In the genomic region with DNA sequence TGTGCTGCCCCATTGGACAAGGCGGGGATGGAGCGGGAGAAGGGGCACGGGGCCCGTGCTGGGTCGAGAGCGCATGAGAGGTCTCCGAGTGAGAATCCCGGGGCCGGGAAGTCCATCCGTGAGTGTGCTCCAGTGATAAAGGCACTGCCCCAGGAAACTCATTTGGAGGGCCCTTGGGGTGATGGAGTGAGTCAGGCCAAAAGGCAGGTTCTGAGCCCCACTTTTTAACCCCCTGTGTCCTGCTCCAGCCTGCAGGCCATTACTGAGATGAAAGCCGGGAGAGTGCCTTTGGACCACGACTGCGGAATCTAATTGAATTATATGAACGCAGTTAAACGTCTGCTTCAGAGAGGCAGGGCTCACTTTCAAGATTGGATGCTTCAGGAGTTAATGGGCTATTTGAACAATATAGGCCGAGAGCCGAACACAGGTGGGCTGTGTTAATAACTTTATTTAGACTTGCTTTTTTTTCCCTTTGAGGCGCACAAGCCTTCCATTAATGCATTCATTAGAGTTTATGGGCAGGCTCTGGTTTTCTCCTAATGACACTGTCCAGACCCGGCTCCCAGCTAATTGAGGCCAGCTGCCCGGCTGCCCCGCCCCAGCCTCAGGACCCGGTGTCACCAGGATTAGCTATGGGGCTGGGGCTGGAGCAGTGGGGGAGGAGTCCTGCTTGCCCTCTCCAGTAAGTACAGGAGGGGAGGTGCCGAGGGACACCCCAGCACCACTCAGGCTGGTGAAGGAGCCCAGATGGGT, we compare ENCODE assay signal across 15 cellular contexts.
DNase-seq lines count a peak whose midpoint lies in the region; ATAC-seq, FAIRE-seq and TF ChIP-seq lines count a peak whose summit lies in the region.
"Had no signal": no experiment of that assay in that cellular context is flagged by ENCODE, and none has a peak within 500 bp of the region (broad histone marks: within the 10 kb centered on the region; RNA-seq: fewer than 3 reads in every experiment).

No MANE protein-coding gene starts in this region.

- peak; percentile 51 for DNase-seq in NCI-H1417 treated with DMSO at 0.1 percent for 48 hours (lab: John Stamatoyannopoulos, UW)
- no peak for DNase-seq in H1 (ENCODE audit: low read depth in 1 of 2, low spot score in 2 of 2)
- DNase-seq in mesendoderm = peak; percentile 40
- DNase-seq in upper lobe of left lung = no peak
- DNase-seq in COLO668 (lab: John Stamatoyannopoulos, UW; ENCODE audit: unreplicated experiment) = no peak
- DNase-seq in GM20000 (ENCODE audit: low spot score) = no peak
- DNase-seq: activated CD8-positive, alpha-beta memory T cell treated with anti-CD3 and anti-CD28 coated beads, Interleukin-2, amount 50 U/mL, for 4 hours; activated naive CD4-positive, alpha-beta T cell treated with anti-CD3 and anti-CD28 coated beads, Interleukin-2, amount 10 ng/mL, durations not matched to agents 7 days and 5 days; midbrain; NCI-H2029 treated with DMSO at 0.1 percent for 48 hours; stimulated activated CD4-positive, alpha-beta T cell treated with anti-CD3 and anti-CD28 coated beads, Interleukin-12 subunit alpha, Interleukin-12 subunit beta, amount 100 ng/mL, for 4 hours had no signal

- POLR2A ChIA-PET in H1 (lab: Charles Lee; ENCODE audit: partially characterized antibody) = interaction anchor here (1.2 to 1.9 kb wide), 2 partner anchors 9 to 20 kb away, joined by 3 to 6 read pairs; no protein-coding TSS in a partner anchor

- peaks cover 5% of the 10 kb centered on the region; the same call in 1 of the 2 replicates for H3K23me2 ChIP-seq in H1 (ENCODE audit: low read depth, low read length)

- no peak overlapping the region for H3K14ac ChIP-seq in H1 (ENCODE audit: insufficient read length)

- no peaks in the 10 kb centered on the region for H3K79me2 ChIP-seq in H1 (ENCODE audit: control insufficient read depth in 1 of 2, insufficient read depth in 2 of 2, low read length in 2 of 2)
- H3K79me2 ChIP-seq in mesendoderm (ENCODE audit: control insufficient read depth, insufficient read depth, low read length) = no peaks in the 10 kb centered on the region

- H4K8ac ChIP-seq in H1 (ENCODE audit: extremely low read depth, insufficient read depth, low read length) (no peak overlapping the region; the same call in 1 of the 2 replicates), mesendoderm (ENCODE audit: low read depth, low read length) (no peak overlapping the region)

- no peak for ATAC-seq in HG03432 (IDR thresholded peaks at IDR 0.05; ENCODE audit: unreplicated experiment)
- ATAC-seq in upper lobe of left lung (ENCODE audit: low FRiP score in 2 of 2) = no peak

- no peak for TF ChIP-seq EP300 in H1 (IDR thresholded peaks at IDR 0.05; ENCODE audit: borderline replicate concordance in 1 of 2, low read depth in 2 of 2, low read length in 2 of 2)
- TF ChIP-seq EP300 in upper lobe of left lung (IDR thresholded peaks at IDR 0.05) = no peak

- TF ChIP-seq POLR2A in H1 (IDR thresholded peaks at IDR 0.05; ENCODE audit: control extremely low read depth in 1 of 2, low read depth in 2 of 2, low read length in 2 of 2) (no peak), upper lobe of left lung (IDR thresholded peaks at IDR 0.05) (no peak)

- H4K20me1 ChIP-seq in BLaER1 treated with 17β-estradiol and CSF1 and Interleukin-3, amounts not matched to agents 10 nM and 100 nM = no peaks in the 10 kb centered on the region
- no peaks in the 10 kb centered on the region for H4K20me1 ChIP-seq in H1 (replicated peaks in 1 of 2; ENCODE audit: control insufficient read depth in 1 of 2, insufficient read depth in 2 of 2, low read length in 2 of 2)

- H3K9ac ChIP-seq in BLaER1 treated with 17β-estradiol and CSF1 and Interleukin-3, amounts not matched to agents 10 nM and 100 nM = peak overlapping the region in 1 of 11 experiments; percentile 31; a peak in 1 of 22 replicates
- H3K9ac ChIP-seq in H1 (replicated peaks in 1 of 4; ENCODE audit: extremely low read depth in 1 of 4, low read depth in 3 of 4, low read length in 3 of 4) = no peak overlapping the region
- no peak overlapping the region for H3K9ac ChIP-seq in mesendoderm (ENCODE audit: low read length)

- H3K4me1 ChIP-seq in BLaER1 treated with 17β-estradiol and CSF1 and Interleukin-3, amounts not matched to agents 10 nM and 100 nM = peaks cover 0 to 49% (median 10%) of the 10 kb centered on the region in 10 experiments; a peak in 13 of 20 replicates
- H3K4me1 ChIP-seq in H1 (replicated peaks in 1 of 4; ENCODE audit: control insufficient read depth in 3 of 4, insufficient read depth in 4 of 4, low read length in 3 of 4) (peaks cover 9 to 34% (median 15%) of the 10 kb centered on the region in 4 experiments), mesendoderm (ENCODE audit: control insufficient read depth, low read depth, low read length) (peaks cover 1% of the 10 kb centered on the region), upper lobe of left lung (peaks cover 0 to 12% (median 9%) of the 10 kb centered on the region in 4 donors)

- no peak for TF ChIP-seq RAD21 in H1 (IDR thresholded peaks at IDR 0.05 in 1 of 2, conservative IDR thresholded peaks at IDR 0.05 in 1 of 2; ENCODE audit: low read depth in 2 of 2, low read length in 2 of 2)

- H3K27me3 ChIP-seq in BLaER1 treated with 17β-estradiol and CSF1 and Interleukin-3, amounts not matched to agents 10 nM and 100 nM = peaks cover 0 to 7% (median 0%) of the 10 kb centered on the region in 11 experiments; a peak in 1 of 22 replicates
- peaks cover 0 to 8% (median 5%) of the 10 kb centered on the region in 4 experiments; a peak in 5 of 7 replicates for H3K27me3 ChIP-seq in H1 (replicated peaks in 1 of 4; ENCODE audit: control insufficient read depth in 3 of 4, extremely low read depth in 1 of 4, insufficient read depth in 3 of 4, low read length in 3 of 4)
- H3K27me3 ChIP-seq in mesendoderm (ENCODE audit: insufficient read depth, low read length, poor library complexity) = no peaks in the 10 kb centered on the region
- H3K27me3 ChIP-seq in upper lobe of left lung = no peaks in the 10 kb centered on the region
- H3K27me3 ChIP-seq: ovary had no signal

- H3K36me3 ChIP-seq in BLaER1 treated with 17β-estradiol and CSF1 and Interleukin-3, amounts not matched to agents 10 nM and 100 nM = no peaks in the 10 kb centered on the region
- H3K36me3 ChIP-seq in H1 (ENCODE audit: control insufficient read depth in 2 of 4, insufficient read depth in 4 of 4, low read length in 3 of 4) (no peaks in the 10 kb centered on the region), mesendoderm (ENCODE audit: control insufficient read depth, insufficient read depth, low read length) (no peaks in the 10 kb centered on the region), upper lobe of left lung (no peaks in the 10 kb centered on the region)
- H3K36me3 ChIP-seq: ovary had no signal

- peak overlapping the region; percentile 88 for H4K91ac ChIP-seq in H1 (replicated peaks; ENCODE audit: insufficient read length, low read length)

- H2BK5ac ChIP-seq in H1 (ENCODE audit: low read depth, low read length) (peak overlapping the region; percentile 98), mesendoderm (ENCODE audit: low read length) (no peak overlapping the region)

- H2BK20ac ChIP-seq in H1 (ENCODE audit: low read length) = peak overlapping the region; percentile 92

- H3K23ac ChIP-seq in H1 (ENCODE audit: insufficient read length) (no peak overlapping the region), mesendoderm (ENCODE audit: low read length) (no peak overlapping the region)

- FAIRE-seq in H1 (lab: Jason Lieb, UNC) = no peak

- H2AFZ ChIP-seq in H1 (ENCODE audit: low read length) = no peak overlapping the region

- H2BK120ac ChIP-seq in H1 (replicated peaks; ENCODE audit: low read depth, low read length) (peak overlapping the region; percentile 93), mesendoderm (ENCODE audit: low read depth, low read length) (no peak overlapping the region)

- H3K18ac ChIP-seq in H1 (ENCODE audit: extremely low read depth, low read length) = peak overlapping the region; percentile 92
- no peak overlapping the region for H3K18ac ChIP-seq in mesendoderm (ENCODE audit: low read length)

- no peaks in the 10 kb centered on the region for H3K9me3 ChIP-seq in BLaER1 treated with 17β-estradiol and CSF1 and Interleukin-3, amounts not matched to agents 10 nM and 100 nM (replicated peaks in 1 of 11)
- H3K9me3 ChIP-seq in H1 (ENCODE audit: insufficient read depth in 2 of 2, low read depth in 1 of 2, low read length in 1 of 2) = no peaks in the 10 kb centered on the region
- no peaks in the 10 kb centered on the region for H3K9me3 ChIP-seq in upper lobe of left lung
- H3K9me3 ChIP-seq: ovary had no signal

- peak overlapping the region in 1 of 11 experiments; percentile 69; a peak in 1 of 22 replicates for H3K27ac ChIP-seq in BLaER1 treated with 17β-estradiol and CSF1 and Interleukin-3, amounts not matched to agents 10 nM and 100 nM
- H3K27ac ChIP-seq in H1 (ENCODE audit: low read depth, low read length) (0 out of 2 replicates have a peak overlapping the region, but pooled peaks have one; percentile 6), mesendoderm (ENCODE audit: low read depth, low read length) (no peak overlapping the region), upper lobe of left lung (no peak overlapping the region)
- H3K27ac ChIP-seq: ovary, VCaP had no signal

- H2BK12ac ChIP-seq in H1 (ENCODE audit: low read depth, low read length) = peak overlapping the region; percentile 96

- H2AK5ac ChIP-seq in H1 (ENCODE audit: low read depth, low read length) (peak overlapping the region; percentile 75; the same call in 1 of the 2 replicates), mesendoderm (ENCODE audit: low read length) (no peak overlapping the region)

- H3K4me3 ChIP-seq in BLaER1 treated with 17β-estradiol and CSF1 and Interleukin-3, amounts not matched to agents 10 nM and 100 nM = no peak overlapping the region
- peak overlapping the region in 3 of 4 experiments; percentile 11 to 42 (median 26); a peak in 5 of 8 replicates for H3K4me3 ChIP-seq in H1 (ENCODE audit: extremely low read depth in 1 of 4, insufficient read depth in 2 of 4, low read depth in 3 of 4, low read length in 4 of 4)
- no peak overlapping the region for H3K4me3 ChIP-seq in mesendoderm (ENCODE audit: low read length)
- H3K4me3 ChIP-seq in upper lobe of left lung = no peak overlapping the region
- H3K4me3 ChIP-seq: ovary had no signal

- TF ChIP-seq CTCF in H1 (IDR thresholded peaks at IDR 0.05; ENCODE audit: control extremely low read depth in 1 of 3, insufficient read depth in 1 of 3, low read depth in 1 of 3, low read length in 3 of 3) = no peak
- TF ChIP-seq CTCF in upper lobe of left lung (IDR thresholded peaks at IDR 0.05) = no peak
- TF ChIP-seq CTCF in GM20000 (IDR thresholded peaks at IDR 0.05; ENCODE audit: extremely low read depth, missing control alignments) = no peak

- peak overlapping the region; percentile 57 for H3K4ac ChIP-seq in H1 (replicated peaks; ENCODE audit: insufficient read length, low read depth, low read length)
- H3K4ac ChIP-seq in mesendoderm (ENCODE audit: low read depth, low read length) = no peak overlapping the region

- no peaks in the 10 kb centered on the region for H3K79me1 ChIP-seq in H1 (ENCODE audit: low read depth, low read length)
- H3K79me1 ChIP-seq in mesendoderm (ENCODE audit: low read length) = no peaks in the 10 kb centered on the region

- peak overlapping the region in 8 of 11 experiments; percentile 1 to 96 (median 26); a peak in 8 of 22 replicates for H3K4me2 ChIP-seq in BLaER1 treated with 17β-estradiol and CSF1 and Interleukin-3, amounts not matched to agents 10 nM and 100 nM
- H3K4me2 ChIP-seq in H1 (ENCODE audit: insufficient read depth in 1 of 2, low read depth in 2 of 2, low read length in 2 of 2) (peak overlapping the region; percentile 52 to 79), mesendoderm (ENCODE audit: low read length) (peak overlapping the region; percentile 33)

- 57% methylated on average over 23 of the region's 23 CpGs; no CpG with 5 or more reads in 1 of the 2 experiments for WGBS in H1 (ENCODE audit: extremely low coverage in 1 of 2, insufficient coverage in 1 of 2, insufficient read length in 1 of 2, insufficient replicate concordance in 2 of 2, low coverage in 1 of 2, low lambda C conversion rate in 2 of 2, missing lambda C conversion rate in 1 of 2), 2 experiments
- no CpG with 5 or more reads among the region's 23 CpGs for WGBS in mesendoderm (ENCODE audit: extremely low coverage, insufficient coverage, low lambda C conversion rate)
- 60 to 62% methylated on average over 23 of the region's 23 CpGs for WGBS in upper lobe of left lung, 2 donors

- CTCF ChIA-PET in H1 (lab: Charles Lee; ENCODE audit: partially characterized antibody) = interaction anchor here (1.6 to 6.1 kb wide), 4 partner anchors 15 to 32 kb away, joined by 3 to 34 read pairs (median 24); no protein-coding TSS in a partner anchor

- no peak overlapping the region; the same call in 1 of the 2 replicates for H2BK15ac ChIP-seq in H1 (ENCODE audit: low read length)
- H2BK15ac ChIP-seq in mesendoderm (replicated peaks; ENCODE audit: low read depth) = no peak overlapping the region

- no peak overlapping the region for H4K5ac ChIP-seq in H1 (ENCODE audit: insufficient read length, low read depth, low read length)
- no peak overlapping the region for H4K5ac ChIP-seq in mesendoderm (ENCODE audit: low read length)

- H3K56ac ChIP-seq in H1 (replicated peaks; ENCODE audit: insufficient read length, low read depth, low read length) = no peak overlapping the region
- H3K56ac ChIP-seq in mesendoderm (ENCODE audit: low read length) = no peak overlapping the region

Comparison
In these comparisons a context has a peak if more than half of its experiments do, and no peak if none do; other contexts are left out.
1. H3K4me3 ChIP-seq: peak in H1 (3 of 4); none in BLaER1 treated with 17β-estradiol and CSF1 and Interleukin-3, amounts not matched to agents 10 nM and 100 nM (0 of 10), mesendoderm (single experiment) and upper lobe of left lung (0 of 4).
2. DNase-seq: peak in NCI-H1417 treated with DMSO at 0.1 percent for 48 hours (single experiment) and mesendoderm (single experiment); none in H1 (0 of 2), upper lobe of left lung (0 of 2), COLO668 (single experiment) and GM20000 (single experiment).
3. Peak in every context shown above with its lines, with median percentiles within 50 percentile points of each other: H3K4me2 ChIP-seq.